8 cellular contexts compared by ENCODE assay signal in genomic region chr16:47144559-47144877, GRCh38. TPM values are rescaled to one million over a fixed set of nuclear protein-coding genes. Genes with fewer than 3 reads are reported as not detected.
DNase-seq lines count a peak whose midpoint lies in the region; ATAC-seq and TF ChIP-seq lines count a peak whose summit lies in the region.

No MANE protein-coding gene starts in this region.

- no peak overlapping the region for H4K12ac ChIP-seq in trophoblast cell (ENCODE audit: low read depth, low read length)

- no peak overlapping the region for H2BK5ac ChIP-seq in trophoblast cell (ENCODE audit: low read depth, low read length, poor library complexity)

- H3K14ac ChIP-seq in trophoblast cell (ENCODE audit: low read length), result no peak overlapping the region

- CTCF ChIA-PET in Panc1 (lab: Charles Lee), result interaction anchor here (1.8 kb wide), 1 partner anchor 1020 kb away, joined by 7 read pairs; no protein-coding TSS in a partner anchor

- H3K9ac ChIP-seq in fibroblast of lung (ENCODE audit: insufficient read depth, low read length) (peak overlapping the region; percentile 26), trophoblast cell (ENCODE audit: low read length) (no peak overlapping the region)

- peak overlapping the region; percentile 83 for H3K4me2 ChIP-seq in fibroblast of lung (ENCODE audit: extremely low read depth, insufficient read depth, low read length)
- H3K4me2 ChIP-seq in trophoblast cell (ENCODE audit: low read length), result peak overlapping the region; percentile 93

- H4K20me1 ChIP-seq in fibroblast of lung (ENCODE audit: control insufficient read depth, extremely low read depth, insufficient read depth, low read length), result no peaks in the 10 kb centered on the region

- H2BK120ac ChIP-seq in trophoblast cell (ENCODE audit: insufficient read depth, low read length, poor library complexity), result no peak overlapping the region

- peak overlapping the region; percentile 80; the same call in 1 of the 2 replicates for H3K4me3 ChIP-seq in GM08714 (ENCODE audit: low read length)
- H3K4me3 ChIP-seq in Panc1 (ENCODE audit: low read depth in 2 of 2, low read length in 2 of 2), result peak overlapping the region; percentile 57 to 64
- peak overlapping the region; percentile 27 to 58 (median 44) for H3K4me3 ChIP-seq in fibroblast of lung (replicated peaks in 1 of 4; ENCODE audit: control extremely low read depth in 1 of 4, insufficient read depth in 1 of 4, low read depth in 3 of 4, low read length in 4 of 4)
- no peak overlapping the region for H3K4me3 ChIP-seq in trophoblast cell (ENCODE audit: low read depth, low read length)
- peak overlapping the region in 1 of 2 donors; percentile 55 for H3K4me3 ChIP-seq in gastroesophageal sphincter

- ATAC-seq in Panc1 (peak; percentile 28), gastroesophageal sphincter (no peak), GM19324 (IDR thresholded peaks at IDR 0.05; ENCODE audit: low FRiP score, unreplicated experiment) (no peak), HG03520 (IDR thresholded peaks at IDR 0.05; ENCODE audit: unreplicated experiment) (no peak)

- H2AFZ ChIP-seq in fibroblast of lung (ENCODE audit: low read length) (peak overlapping the region; percentile 76), trophoblast cell (ENCODE audit: insufficient read depth, low read length, poor library complexity) (no peak overlapping the region)

- TF ChIP-seq POLR2A in gastroesophageal sphincter (IDR thresholded peaks at IDR 0.05), result no peak

- no peak overlapping the region for H2BK12ac ChIP-seq in trophoblast cell (ENCODE audit: low read length)

- no peak overlapping the region for H2AK5ac ChIP-seq in trophoblast cell (ENCODE audit: low read length)

- H3K27me3 ChIP-seq in Panc1 (ENCODE audit: control insufficient read depth, insufficient read depth, low read length) (no peaks in the 10 kb centered on the region), fibroblast of lung (ENCODE audit: control insufficient read depth, insufficient read depth, low read length) (no peaks in the 10 kb centered on the region), trophoblast cell (ENCODE audit: insufficient read depth, low read length) (peaks cover 13% of the 10 kb centered on the region), gastroesophageal sphincter (peaks cover 43% of the 10 kb centered on the region)

- peaks cover 17% of the 10 kb centered on the region for H3K4me1 ChIP-seq in Panc1 (ENCODE audit: control insufficient read depth, insufficient read depth, low read length)
- no peaks in the 10 kb centered on the region for H3K4me1 ChIP-seq in fibroblast of lung (ENCODE audit: control insufficient read depth, extremely low read depth, insufficient read depth, low read length)
- H3K4me1 ChIP-seq in trophoblast cell (ENCODE audit: control insufficient read depth in 1 of 2, insufficient read depth in 2 of 2, low read length in 2 of 2), result peaks cover 0 to 5% of the 10 kb centered on the region in 2 experiments
- H3K4me1 ChIP-seq in gastroesophageal sphincter, result peaks cover 0 to 34% (median 8%) of the 10 kb centered on the region in 3 donors

- in situ Hi-C loops in Panc1 (cut with HindIII; ENCODE audit: low pct_unique_long_range_greater_than_20kb, low sequenced_read_pairs), result no loop called here

- H4K91ac ChIP-seq in trophoblast cell (ENCODE audit: low read depth, low read length), result no peak overlapping the region

- no peak overlapping the region for H4K8ac ChIP-seq in trophoblast cell (ENCODE audit: low read depth, low read length)

- no CpG with 5 or more reads among the region's 10 CpGs for WGBS in trophoblast cell (ENCODE audit: extremely low coverage, insufficient coverage, insufficient read length)
- 21 to 39% methylated on average over 4 to 8 of the region's 10 CpGs for WGBS in gastroesophageal sphincter (ENCODE audit: low coverage in 1 of 2), 2 donors

- H3K36me3 ChIP-seq in Panc1 (ENCODE audit: control insufficient read depth, insufficient read depth, low read length) (no peaks in the 10 kb centered on the region), fibroblast of lung (ENCODE audit: control insufficient read depth, insufficient read depth, low read length) (no peaks in the 10 kb centered on the region), trophoblast cell (ENCODE audit: control insufficient read depth in 1 of 2, insufficient read depth in 2 of 2, low read length in 2 of 2) (no peaks in the 10 kb centered on the region), gastroesophageal sphincter (no peaks in the 10 kb centered on the region)

- H3K18ac ChIP-seq in trophoblast cell (ENCODE audit: low read length), result no peak overlapping the region

- H3K27ac ChIP-seq in Panc1 (ENCODE audit: low read length), result peak overlapping the region; percentile 63
- no peak overlapping the region for H3K27ac ChIP-seq in fibroblast of lung (ENCODE audit: insufficient read depth, low read length)
- H3K27ac ChIP-seq in trophoblast cell (ENCODE audit: low read depth, low read length), result no peak overlapping the region
- H3K27ac ChIP-seq in gastroesophageal sphincter, result no peak overlapping the region

- TF ChIP-seq EP300 in gastroesophageal sphincter (IDR thresholded peaks at IDR 0.05), result no peak

- BruUV-seq in Panc1 (replicated peaks; lab: Mats Ljungman, UMichigan), result no TSS peak

- H3K4ac ChIP-seq in trophoblast cell (ENCODE audit: low read depth, low read length), result no peak overlapping the region

- DNase-seq in Panc1 (ENCODE audit: low read depth, low spot score) (no peak), fibroblast of lung (ENCODE audit: low read depth in 2 of 2) (no peak), trophoblast cell (no peak), NCI-H1694 treated with DMSO at 0.1 percent for 48 hours (lab: John Stamatoyannopoulos, UW) (no peak)

- H3K9me3 ChIP-seq in Panc1 (ENCODE audit: control insufficient read depth, insufficient read depth, low read depth, low read length) (no peaks in the 10 kb centered on the region), fibroblast of lung (ENCODE audit: control insufficient read depth, insufficient read depth, low read depth, low read length) (no peaks in the 10 kb centered on the region), trophoblast cell (ENCODE audit: insufficient read depth, low read depth, low read length) (no peaks in the 10 kb centered on the region), gastroesophageal sphincter (no peaks in the 10 kb centered on the region)

- intact Hi-C loops in Panc1 (cut with micrococcal nuclease; ENCODE audit: unreplicated experiment), result loop anchor here (5.0 to 10.0 kb wide), 3 partner anchors 100 to 1023 kb away; partner anchors contain the start of genes ITFG1 and PHKB

- POLR2A ChIA-PET in Panc1 (lab: Charles Lee), result interaction anchor here (0.6 kb wide), 1 partner anchor 140 kb away, joined by 6 read pairs; no protein-coding TSS in a partner anchor

- TF ChIP-seq CTCF in Panc1 (IDR thresholded peaks at IDR 0.05) (peak; percentile 21), fibroblast of lung (conservative IDR thresholded peaks at IDR 0.05 in 1 of 2, IDR thresholded peaks at IDR 0.05 in 1 of 2; ENCODE audit: low read depth in 1 of 2, low read length in 2 of 2) (no peak), gastroesophageal sphincter (IDR thresholded peaks at IDR 0.05) (no peak)

- no peak overlapping the region for H3K23ac ChIP-seq in trophoblast cell (ENCODE audit: low read length)

- H3K79me1 ChIP-seq in trophoblast cell (ENCODE audit: low read length), result no peaks in the 10 kb centered on the region

- H3K79me2 ChIP-seq in fibroblast of lung (ENCODE audit: control insufficient read depth, insufficient read depth, low read length) (no peaks in the 10 kb centered on the region), trophoblast cell (ENCODE audit: control insufficient read depth, insufficient read depth, low read length, poor library complexity) (no peaks in the 10 kb centered on the region)

RNA-seq across cellular contexts. Expression of gene NETO2, which starts 0.8 kb away (rescaled TPM):
- 38.2 TPM for total RNA-seq in Panc1 (2021; ENCODE audit: unreplicated experiment)
- 34.9 TPM for polyA plus RNA-seq in Panc1 (2012; ENCODE audit: insufficient read length)
- total RNA-seq in fibroblast of lung, result 3.0 and 10.0 TPM in 2 replicates
- 13.2 and 37.7 TPM in 2 replicates for polyA plus RNA-seq in fibroblast of lung
- polyA plus RNA-seq in fibroblast of lung (2012), result 6.2 and 17.3 TPM in 2 replicates
- polyA minus RNA-seq in fibroblast of lung (ENCODE audit: low replicate concordance), result 6.1 and 10.4 TPM in 2 replicates
- polyA plus RNA-seq in trophoblast cell (2013), result 13.5 and 15.0 TPM in 2 replicates
- total RNA-seq in gastroesophageal sphincter, result 1 to 10 TPM in 2 of 4 donors, under 1 TPM in 2; 0.47 to 5.0 (median 1.1) TPM
